ENCODE assay signal across 1 cellular context in the genomic region with DNA sequence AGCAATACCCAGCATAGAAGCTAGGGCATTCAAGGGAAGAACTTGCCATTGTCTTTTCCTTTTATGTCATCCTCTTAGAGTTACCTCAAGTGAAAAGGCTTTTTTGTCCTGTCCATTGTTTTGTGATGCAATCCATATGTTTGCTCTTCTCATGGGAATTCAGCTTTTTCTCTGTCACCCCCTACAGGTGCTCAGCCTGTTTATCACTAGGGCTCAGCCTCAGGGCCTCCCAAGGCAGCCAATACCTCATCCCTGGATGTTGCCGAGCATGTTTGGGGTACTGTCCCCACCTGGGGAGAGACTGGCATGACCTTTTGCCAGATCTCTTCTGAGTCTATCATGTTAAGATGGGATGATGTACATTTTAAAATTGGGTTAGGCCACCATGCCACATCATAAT. TPM values are rescaled to one million over a fixed set of nuclear protein-coding genes. Genes with fewer than 3 reads are reported as not detected.
"Had no signal": no experiment of that assay in that cellular context is flagged by ENCODE, and none has a peak within 500 bp of the region (broad histone marks: within the 10 kb centered on the region; RNA-seq: fewer than 3 reads in every experiment).

No MANE protein-coding gene starts in this region.

RNA-seq across cellular contexts. Expression of a gene that starts 57.1 kb away (rescaled TPM):
- polyA plus RNA-seq: immature natural killer cell had no signal
